Comparison of ENCODE assay signal across 13 cellular contexts in genomic region chr3:9779197-9779596, GRCh38. TPM values are rescaled to one million over a fixed set of nuclear protein-coding genes. Genes with fewer than 3 reads are reported as not detected.
DNase-seq lines count a peak whose midpoint lies in the region; ATAC-seq and TF ChIP-seq lines count a peak whose summit lies in the region.
"Had no signal": no experiment of that assay in that cellular context is flagged by ENCODE, and none has a peak within 500 bp of the region (broad histone marks: within the 10 kb centered on the region; RNA-seq: fewer than 3 reads in every experiment).

No MANE protein-coding gene starts in this region.

- H3K36me3 Mint-ChIP-seq in activated naive CD4-positive, alpha-beta T cell treated with anti-CD3 and anti-CD28 coated beads for 36 hours (ENCODE audit: low read depth) = peaks cover 23% of the 10 kb centered on the region
- H3K36me3 Mint-ChIP-seq in T-cell = peaks cover 15% of the 10 kb centered on the region
- peaks cover 38% of the 10 kb centered on the region for H3K36me3 Mint-ChIP-seq in dendritic cell treated with granulocyte-macrophage colony-stimulating factor and Interleukin-4, amounts not matched to agents 40 ng/mL and 50 ng/mL, for 4 days (ENCODE audit: low read depth)

- H3K27me3 Mint-ChIP-seq in activated naive CD4-positive, alpha-beta T cell treated with anti-CD3 and anti-CD28 coated beads for 36 hours (ENCODE audit: low read depth) = no peaks in the 10 kb centered on the region
- H3K27me3 Mint-ChIP-seq in T-cell = no peaks in the 10 kb centered on the region
- H3K27me3 Mint-ChIP-seq in dendritic cell treated with granulocyte-macrophage colony-stimulating factor and Interleukin-4, amounts not matched to agents 40 ng/mL and 50 ng/mL, for 4 days = no peaks in the 10 kb centered on the region

- TF ChIP-seq EP300 in transverse colon (IDR thresholded peaks at IDR 0.05; ENCODE audit: low read depth) = no peak

- H3K4me1 Mint-ChIP-seq in activated naive CD4-positive, alpha-beta T cell treated with anti-CD3 and anti-CD28 coated beads for 36 hours (ENCODE audit: low read depth) = peaks cover 56% of the 10 kb centered on the region
- H3K4me1 Mint-ChIP-seq in T-cell = peaks cover 44 to 68% (median 54%) of the 10 kb centered on the region in 3 donors
- H3K4me1 Mint-ChIP-seq in dendritic cell treated with granulocyte-macrophage colony-stimulating factor and Interleukin-4, amounts not matched to agents 40 ng/mL and 50 ng/mL, for 4 days (ENCODE audit: low read depth) = peaks cover 72% of the 10 kb centered on the region
- H3K4me1 Mint-ChIP-seq: neural progenitor cell had no signal

- H3K27ac Mint-ChIP-seq in activated naive CD4-positive, alpha-beta T cell treated with anti-CD3 and anti-CD28 coated beads for 36 hours = peak overlapping the region; percentile 91
- peak overlapping the region; percentile 46 to 84 for H3K27ac Mint-ChIP-seq in T-cell
- peak overlapping the region; percentile 99 for H3K27ac Mint-ChIP-seq in dendritic cell treated with granulocyte-macrophage colony-stimulating factor and Interleukin-4, amounts not matched to agents 40 ng/mL and 50 ng/mL, for 4 days
- H3K27ac Mint-ChIP-seq: neural progenitor cell had no signal

- H3K27me3 ChIP-seq in transverse colon = no peaks in the 10 kb centered on the region
- H3K27me3 ChIP-seq: neural progenitor cell had no signal

- POLR2A ChIA-PET in T-cell (lab: Charles Lee) = no interaction called here

- H3K4me3 ChIP-seq in transverse colon = no peak overlapping the region
- H3K4me3 ChIP-seq: neural progenitor cell had no signal

- in situ Hi-C loops in transverse colon (cut with MboI; ENCODE audit: low pct_ligation_motif_present in 1 of 4, low pct_unique_long_range_greater_than_20kb in 1 of 4, low sequenced_read_pairs in 3 of 4) = no loop called here

- 79% methylated on average over 3 of the region's 4 CpGs; no CpG with 5 or more reads in 1 of the 2 donors for WGBS in transverse colon (ENCODE audit: low coverage in 1 of 2), 2 donors

- H3K27ac ChIP-seq in transverse colon = peak overlapping the region; percentile 35 to 57 (median 42)
- H3K27ac ChIP-seq: neural progenitor cell, VCaP had no signal

- H3K9me3 ChIP-seq in transverse colon = no peaks in the 10 kb centered on the region

- peaks cover 0 to 23% (median 11%) of the 10 kb centered on the region in 4 donors for H3K36me3 ChIP-seq in transverse colon

- intact Hi-C loops in activated naive CD4-positive, alpha-beta T cell treated with anti-CD3 and anti-CD28 coated beads for 36 hours (cut with micrococcal nuclease) = loop anchor here (2.0 kb wide), 1 partner anchor 414 kb away; no protein-coding TSS in a partner anchor
- intact Hi-C loops in dendritic cell treated with granulocyte-macrophage colony-stimulating factor and Interleukin-4, amounts not matched to agents 40 ng/mL and 50 ng/mL, for 4 days (cut with micrococcal nuclease) = no loop called here
- intact Hi-C loops in transverse colon (cut with DNase I; ENCODE audit: low total_unique reads) = no loop called here

- CTCF ChIA-PET in activated naive CD4-positive, alpha-beta T cell treated with anti-CD3 and anti-CD28 coated beads for 36 hours (lab: Charles Lee) = interaction anchor here (0.9 to 1.8 kb wide), 2 partner anchors 9 to 276 kb away, joined by 4 to 6 read pairs; no protein-coding TSS in a partner anchor
- CTCF ChIA-PET in T-cell (lab: Charles Lee) = no interaction called here

- H3K4me3 Mint-ChIP-seq in activated naive CD4-positive, alpha-beta T cell treated with anti-CD3 and anti-CD28 coated beads for 36 hours = no peak overlapping the region
- H3K4me3 Mint-ChIP-seq in T-cell = peak overlapping the region in 1 of 3 donors; percentile 71
- H3K4me3 Mint-ChIP-seq in dendritic cell treated with granulocyte-macrophage colony-stimulating factor and Interleukin-4, amounts not matched to agents 40 ng/mL and 50 ng/mL, for 4 days = no peak overlapping the region
- H3K4me3 Mint-ChIP-seq: neural progenitor cell had no signal

- H3K9me3 Mint-ChIP-seq in activated naive CD4-positive, alpha-beta T cell treated with anti-CD3 and anti-CD28 coated beads for 36 hours = no peaks in the 10 kb centered on the region
- no peaks in the 10 kb centered on the region for H3K9me3 Mint-ChIP-seq in T-cell
- no peaks in the 10 kb centered on the region for H3K9me3 Mint-ChIP-seq in dendritic cell treated with granulocyte-macrophage colony-stimulating factor and Interleukin-4, amounts not matched to agents 40 ng/mL and 50 ng/mL, for 4 days
- H3K9me3 Mint-ChIP-seq: neural progenitor cell had no signal

- no peak for TF ChIP-seq POLR2A in transverse colon (IDR thresholded peaks at IDR 0.05)

- DNase-seq in activated naive CD4-positive, alpha-beta T cell treated with anti-CD3 and anti-CD28 coated beads for 36 hours = no peak
- DNase-seq in activated naive CD4-positive, alpha-beta T cell treated with anti-CD3 and anti-CD28 coated beads, Interleukin-2, amount 50 U/mL, for 16 hours = no peak
- DNase-seq in T-cell (no peak), transverse colon (no peak), NCI-H2029 treated with DMSO at 0.1 percent for 48 hours (lab: John Stamatoyannopoulos, UW) (no peak), mucosa of gallbladder (ENCODE audit: low spot score) (no peak)
- no peak for DNase-seq in stimulated activated CD4-positive, alpha-beta T cell treated with anti-CD3 and anti-CD28 coated beads, Interleukin-4, amount 100 ng/mL, for 1 hour
- DNase-seq: effector CD8-positive, alpha-beta T cell; left colon had no signal

- H3K4me1 ChIP-seq in transverse colon = peaks cover 0 to 23% (median 9%) of the 10 kb centered on the region in 4 donors
- H3K4me1 ChIP-seq: neural progenitor cell had no signal

- no peak for ATAC-seq in T-cell (replicated peaks in 1 of 4)
- ATAC-seq: Panc1 had no signal

- no peak for TF ChIP-seq CTCF in transverse colon (IDR thresholded peaks at IDR 0.05)

RNA-seq across cellular contexts. Expression of gene CAMK1, which starts 9.4 kb away (rescaled TPM):
- 10 to 100 TPM; 18.9 to 19.5 TPM for total RNA-seq in activated naive CD4-positive, alpha-beta T cell treated with anti-CD3 and anti-CD28 coated beads for 36 hours
- total RNA-seq in T-cell = 1 to 10 TPM; 1.1 to 1.7 (median 1.3) TPM
- total RNA-seq in transverse colon = 10 to 100 TPM in 3 of 4 donors, 1 to 10 TPM in 1; 5.6 to 45.0 (median 15.6) TPM
- total RNA-seq in mucosa of gallbladder = 30.6 TPM

RNA-seq across cellular contexts. Expression of gene TADA3, which starts 13.1 kb away (rescaled TPM):
- 10 to 100 TPM; 62.4 to 67.6 TPM for total RNA-seq in activated naive CD4-positive, alpha-beta T cell treated with anti-CD3 and anti-CD28 coated beads for 36 hours
- total RNA-seq in T-cell (10 to 100 TPM; 29.1 to 46.5 (median 41.1) TPM), transverse colon (100 to 1,000 TPM in 2 of 4 donors, 10 to 100 TPM in 2; 53.7 to 504 (median 92.0) TPM), mucosa of gallbladder (63.3 TPM)

RNA-seq across cellular contexts. Expression of gene ARPC4, which starts 13.7 kb away (rescaled TPM):
- 100 to 1,000 TPM; 141 to 144 TPM for total RNA-seq in activated naive CD4-positive, alpha-beta T cell treated with anti-CD3 and anti-CD28 coated beads for 36 hours
- total RNA-seq in T-cell = 100 to 1,000 TPM; 144 to 160 (median 147) TPM
- 100 to 1,000 TPM; 104 to 189 (median 143) TPM for total RNA-seq in transverse colon
- 137 TPM for total RNA-seq in mucosa of gallbladder

RNA-seq across cellular contexts. Expression of gene OGG1, which starts 29.4 kb away (rescaled TPM):
- 10 to 100 TPM; 26.1 to 28.5 TPM for total RNA-seq in activated naive CD4-positive, alpha-beta T cell treated with anti-CD3 and anti-CD28 coated beads for 36 hours
- total RNA-seq in T-cell (10 to 100 TPM; 18.3 to 41.3 (median 38.1) TPM), transverse colon (10 to 100 TPM; 27.8 to 69.5 (median 39.7) TPM), mucosa of gallbladder (37.6 TPM)

RNA-seq across cellular contexts. Expression of gene TTLL3, which starts 30.9 kb away (rescaled TPM):
- total RNA-seq in activated naive CD4-positive, alpha-beta T cell treated with anti-CD3 and anti-CD28 coated beads for 36 hours = 10 to 100 TPM; 46.3 to 47.1 TPM
- total RNA-seq in T-cell = 10 to 100 TPM; 59.8 to 94.9 (median 67.4) TPM
- total RNA-seq in transverse colon = 100 to 1,000 TPM in 2 of 4 donors, 10 to 100 TPM in 2; 47.4 to 352 (median 154) TPM
- total RNA-seq in mucosa of gallbladder = 62.8 TPM
